ENCODE assay signal across 2 cellular contexts in the genomic region with DNA sequence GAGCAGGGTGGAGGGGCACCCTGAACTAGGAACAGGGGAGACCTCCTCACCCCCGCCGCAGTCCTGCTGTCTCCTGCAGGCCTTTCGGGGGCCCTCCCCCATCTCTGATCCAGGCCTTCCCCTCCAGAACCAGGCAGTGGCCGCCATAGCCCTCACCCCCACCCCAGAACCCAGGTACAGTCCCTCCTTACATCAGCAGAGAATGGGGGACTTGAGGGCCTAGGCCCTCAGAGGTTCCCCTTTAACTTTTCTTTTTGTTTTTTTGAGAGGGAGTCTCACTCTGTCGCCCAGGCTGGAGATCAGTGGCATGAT.
TF ChIP-seq lines count a peak whose summit lies in the region.

No MANE protein-coding gene starts in this region.

TF ChIP-seq in GM23338, 12 proteins besides CTCF, POLR2A, EP300 and RAD21:
- TF ChIP-seq, protein P1, sequence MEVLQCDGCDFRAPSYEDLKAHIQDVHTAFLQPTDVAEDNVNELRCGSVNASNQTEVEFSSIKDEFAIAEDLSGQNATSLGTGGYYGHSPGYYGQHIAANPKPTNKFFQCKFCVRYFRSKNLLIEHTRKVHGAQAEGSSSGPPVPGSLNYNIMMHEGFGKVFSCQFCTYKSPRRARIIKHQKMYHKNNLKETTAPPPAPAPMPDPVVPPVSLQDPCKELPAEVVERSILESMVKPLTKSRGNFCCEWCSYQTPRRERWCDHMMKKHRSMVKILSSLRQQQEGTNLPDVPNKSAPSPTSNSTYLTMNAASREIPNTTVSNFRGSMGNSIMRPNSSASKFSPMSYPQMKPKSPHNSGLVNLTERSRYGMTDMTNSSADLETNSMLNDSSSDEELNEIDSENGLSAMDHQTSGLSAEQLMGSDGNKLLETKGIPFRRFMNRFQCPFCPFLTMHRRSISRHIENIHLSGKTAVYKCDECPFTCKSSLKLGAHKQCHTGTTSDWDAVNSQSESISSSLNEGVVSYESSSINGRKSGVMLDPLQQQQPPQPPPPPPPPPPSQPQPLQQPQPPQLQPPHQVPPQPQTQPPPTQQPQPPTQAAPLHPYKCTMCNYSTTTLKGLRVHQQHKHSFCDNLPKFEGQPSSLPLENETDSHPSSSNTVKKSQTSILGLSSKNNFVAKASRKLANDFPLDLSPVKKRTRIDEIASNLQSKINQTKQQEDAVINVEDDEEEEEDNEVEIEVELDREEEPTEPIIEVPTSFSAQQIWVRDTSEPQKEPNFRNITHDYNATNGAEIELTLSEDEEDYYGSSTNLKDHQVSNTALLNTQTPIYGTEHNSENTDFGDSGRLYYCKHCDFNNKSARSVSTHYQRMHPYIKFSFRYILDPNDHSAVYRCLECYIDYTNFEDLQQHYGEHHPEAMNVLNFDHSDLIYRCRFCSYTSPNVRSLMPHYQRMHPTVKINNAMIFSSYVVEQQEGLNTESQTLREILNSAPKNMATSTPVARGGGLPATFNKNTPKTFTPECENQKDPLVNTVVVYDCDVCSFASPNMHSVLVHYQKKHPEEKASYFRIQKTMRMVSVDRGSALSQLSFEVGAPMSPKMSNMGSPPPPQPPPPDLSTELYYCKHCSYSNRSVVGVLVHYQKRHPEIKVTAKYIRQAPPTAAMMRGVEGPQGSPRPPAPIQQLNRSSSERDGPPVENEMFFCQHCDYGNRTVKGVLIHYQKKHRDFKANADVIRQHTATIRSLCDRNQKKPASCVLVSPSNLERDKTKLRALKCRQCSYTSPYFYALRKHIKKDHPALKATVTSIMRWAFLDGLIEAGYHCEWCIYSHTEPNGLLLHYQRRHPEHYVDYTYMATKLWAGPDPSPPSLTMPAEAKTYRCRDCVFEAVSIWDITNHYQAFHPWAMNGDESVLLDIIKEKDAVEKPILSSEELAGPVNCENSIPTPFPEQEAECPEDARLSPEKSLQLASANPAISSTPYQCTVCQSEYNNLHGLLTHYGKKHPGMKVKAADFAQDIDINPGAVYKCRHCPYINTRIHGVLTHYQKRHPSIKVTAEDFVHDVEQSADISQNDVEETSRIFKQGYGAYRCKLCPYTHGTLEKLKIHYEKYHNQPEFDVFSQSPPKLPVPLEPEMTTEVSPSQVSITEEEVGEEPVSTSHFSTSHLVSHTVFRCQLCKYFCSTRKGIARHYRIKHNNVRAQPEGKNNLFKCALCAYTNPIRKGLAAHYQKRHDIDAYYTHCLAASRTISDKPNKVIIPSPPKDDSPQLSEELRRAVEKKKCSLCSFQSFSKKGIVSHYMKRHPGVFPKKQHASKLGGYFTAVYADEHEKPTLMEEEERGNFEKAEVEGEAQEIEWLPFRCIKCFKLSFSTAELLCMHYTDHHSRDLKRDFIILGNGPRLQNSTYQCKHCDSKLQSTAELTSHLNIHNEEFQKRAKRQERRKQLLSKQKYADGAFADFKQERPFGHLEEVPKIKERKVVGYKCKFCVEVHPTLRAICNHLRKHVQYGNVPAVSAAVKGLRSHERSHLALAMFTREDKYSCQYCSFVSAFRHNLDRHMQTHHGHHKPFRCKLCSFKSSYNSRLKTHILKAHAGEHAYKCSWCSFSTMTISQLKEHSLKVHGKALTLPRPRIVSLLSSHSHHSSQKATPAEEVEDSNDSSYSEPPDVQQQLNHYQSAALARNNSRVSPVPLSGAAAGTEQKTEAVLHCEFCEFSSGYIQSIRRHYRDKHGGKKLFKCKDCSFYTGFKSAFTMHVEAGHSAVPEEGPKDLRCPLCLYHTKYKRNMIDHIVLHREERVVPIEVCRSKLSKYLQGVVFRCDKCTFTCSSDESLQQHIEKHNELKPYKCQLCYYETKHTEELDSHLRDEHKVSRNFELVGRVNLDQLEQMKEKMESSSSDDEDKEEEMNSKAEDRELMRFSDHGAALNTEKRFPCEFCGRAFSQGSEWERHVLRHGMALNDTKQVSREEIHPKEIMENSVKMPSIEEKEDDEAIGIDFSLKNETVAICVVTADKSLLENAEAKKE (CRISPR knock-in tag; IDR thresholded peaks at IDR 0.05): no peak
- no peak for TF ChIP-seq CREB1 (CRISPR knock-in tag; IDR thresholded peaks at IDR 0.05; ENCODE audit: low read depth)
- TF ChIP-seq, protein P2, sequence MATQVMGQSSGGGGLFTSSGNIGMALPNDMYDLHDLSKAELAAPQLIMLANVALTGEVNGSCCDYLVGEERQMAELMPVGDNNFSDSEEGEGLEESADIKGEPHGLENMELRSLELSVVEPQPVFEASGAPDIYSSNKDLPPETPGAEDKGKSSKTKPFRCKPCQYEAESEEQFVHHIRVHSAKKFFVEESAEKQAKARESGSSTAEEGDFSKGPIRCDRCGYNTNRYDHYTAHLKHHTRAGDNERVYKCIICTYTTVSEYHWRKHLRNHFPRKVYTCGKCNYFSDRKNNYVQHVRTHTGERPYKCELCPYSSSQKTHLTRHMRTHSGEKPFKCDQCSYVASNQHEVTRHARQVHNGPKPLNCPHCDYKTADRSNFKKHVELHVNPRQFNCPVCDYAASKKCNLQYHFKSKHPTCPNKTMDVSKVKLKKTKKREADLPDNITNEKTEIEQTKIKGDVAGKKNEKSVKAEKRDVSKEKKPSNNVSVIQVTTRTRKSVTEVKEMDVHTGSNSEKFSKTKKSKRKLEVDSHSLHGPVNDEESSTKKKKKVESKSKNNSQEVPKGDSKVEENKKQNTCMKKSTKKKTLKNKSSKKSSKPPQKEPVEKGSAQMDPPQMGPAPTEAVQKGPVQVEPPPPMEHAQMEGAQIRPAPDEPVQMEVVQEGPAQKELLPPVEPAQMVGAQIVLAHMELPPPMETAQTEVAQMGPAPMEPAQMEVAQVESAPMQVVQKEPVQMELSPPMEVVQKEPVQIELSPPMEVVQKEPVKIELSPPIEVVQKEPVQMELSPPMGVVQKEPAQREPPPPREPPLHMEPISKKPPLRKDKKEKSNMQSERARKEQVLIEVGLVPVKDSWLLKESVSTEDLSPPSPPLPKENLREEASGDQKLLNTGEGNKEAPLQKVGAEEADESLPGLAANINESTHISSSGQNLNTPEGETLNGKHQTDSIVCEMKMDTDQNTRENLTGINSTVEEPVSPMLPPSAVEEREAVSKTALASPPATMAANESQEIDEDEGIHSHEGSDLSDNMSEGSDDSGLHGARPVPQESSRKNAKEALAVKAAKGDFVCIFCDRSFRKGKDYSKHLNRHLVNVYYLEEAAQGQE (IDR thresholded peaks at IDR 0.05; ENCODE audit: unreplicated experiment): no peak
- no peak for TF ChIP-seq ZNF331 (CRISPR knock-in tag; IDR thresholded peaks at IDR 0.05; ENCODE audit: low read depth)

TF ChIP-seq in GM12878, 131 proteins besides CTCF, POLR2A, EP300 and RAD21:
- TF ChIP-seq ZNF274 (IDR thresholded peaks at IDR 0.05; ENCODE audit: insufficient read depth, insufficient read length) (no peak), NR2F1 (conservative IDR thresholded peaks at IDR 0.05) (no peak), KAT2A (conservative IDR thresholded peaks at IDR 0.05; ENCODE audit: control insufficient read depth, low read depth, low read length) (no peak)
